Comparison of ENCODE assay signal across 22 cellular contexts in the genomic region with DNA sequence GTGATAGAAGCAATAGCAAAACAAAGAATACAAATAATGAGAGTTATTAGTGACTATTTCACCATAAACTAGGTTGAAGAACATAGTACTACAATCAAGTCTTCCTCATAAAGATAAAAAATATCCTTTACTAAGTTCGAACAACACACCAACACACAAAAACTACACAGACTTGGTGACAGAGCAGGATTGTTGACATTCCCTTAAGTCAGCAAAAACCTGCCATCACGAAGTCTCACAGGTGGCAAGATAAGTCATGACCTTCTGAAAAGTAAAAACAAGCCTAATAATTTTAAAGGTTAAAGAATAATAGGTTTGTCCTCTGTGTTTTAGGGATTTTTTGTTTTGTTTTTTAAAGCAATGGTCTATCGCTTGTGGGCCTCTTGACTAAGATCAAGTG.
A peak's percentile ranks its signal among the peaks of the same experiment; 100 is the strongest.
DNase-seq lines count a peak whose midpoint lies in the region; ATAC-seq, FAIRE-seq and TF ChIP-seq lines count a peak whose summit lies in the region.
"Had no signal": no experiment of that assay in that cellular context is flagged by ENCODE, and none has a peak within 500 bp of the region (broad histone marks: within the 10 kb centered on the region; RNA-seq: fewer than 3 reads in every experiment).

No MANE protein-coding gene starts in this region.

- no peak for TF ChIP-seq RAD21 in HepG2 (CRISPR knock-in tag; IDR thresholded peaks at IDR 0.05)
- no peak for TF ChIP-seq RAD21 in K562 (CRISPR knock-in tag; conservative IDR thresholded peaks at IDR 0.05 in 1 of 2, IDR thresholded peaks at IDR 0.05 in 1 of 2)

- no peak overlapping the region for H3K27ac Mint-ChIP-seq in chondrocyte (ENCODE audit: unreplicated experiment)
- H3K27ac Mint-ChIP-seq: CD4-positive, CD25-positive, alpha-beta regulatory T cell; CD8-positive, alpha-beta T cell had no signal

- H3K27me3 ChIP-seq in HepG2 (ENCODE audit: control insufficient read depth in 1 of 2, insufficient read depth in 2 of 2, low read length in 2 of 2) (no peaks in the 10 kb centered on the region; a peak in 1 of 5 replicates), right lobe of liver (no peaks in the 10 kb centered on the region), K562 (ENCODE audit: control insufficient read depth in 2 of 2, insufficient read depth in 2 of 2, low read length in 2 of 2) (no peaks in the 10 kb centered on the region), layer of hippocampus (ENCODE audit: control insufficient read depth, insufficient read depth, low read length) (no peaks in the 10 kb centered on the region)

- no peak for ATAC-seq in HepG2
- no peak for ATAC-seq in right lobe of liver
- ATAC-seq in K562 = no peak
- ATAC-seq in GM18520 (IDR thresholded peaks at IDR 0.05; ENCODE audit: unreplicated experiment) = no peak
- ATAC-seq: CD8-positive, alpha-beta T cell had no signal

- H3K27me3 Mint-ChIP-seq in chondrocyte (ENCODE audit: low read depth) = peaks cover 16% of the 10 kb centered on the region
- H3K27me3 Mint-ChIP-seq: CD4-positive, CD25-positive, alpha-beta regulatory T cell had no signal

- peaks cover 3% of the 10 kb centered on the region for H3K9me3 Mint-ChIP-seq in chondrocyte (ENCODE audit: low read depth)
- H3K9me3 Mint-ChIP-seq: CD8-positive, alpha-beta T cell had no signal

- TF ChIP-seq CTCF in HepG2 (CRISPR knock-in tag; IDR thresholded peaks at IDR 0.05) = no peak
- no peak for TF ChIP-seq CTCF in right lobe of liver (IDR thresholded peaks at IDR 0.05)
- no peak for TF ChIP-seq CTCF in K562 (IDR thresholded peaks at IDR 0.05 in 2 of 3, conservative IDR thresholded peaks at IDR 0.05 in 1 of 3; ENCODE audit: insufficient read depth in 2 of 3, low read depth in 1 of 3, low read length in 3 of 3)
- TF ChIP-seq CTCF in chondrocyte (IDR thresholded peaks at IDR 0.05) = no peak

- no peak overlapping the region for H3K4me3 Mint-ChIP-seq in chondrocyte (ENCODE audit: unreplicated experiment)
- H3K4me3 Mint-ChIP-seq: CD4-positive, CD25-positive, alpha-beta regulatory T cell; CD8-positive, alpha-beta T cell had no signal

- intact Hi-C loops in HepG2 (cut with micrococcal nuclease; ENCODE audit: unreplicated experiment) (no loop called here), right lobe of liver (cut with DNase I) (no loop called here), K562 (cut with micrococcal nuclease) (no loop called here), head of caudate nucleus (cut with DNase I) (no loop called here)

- TF ChIP-seq EP300 in HepG2 (IDR thresholded peaks at IDR 0.05; ENCODE audit: low read depth in 2 of 2, low read length in 2 of 2) (no peak), HepG2 (CRISPR knock-in tag; IDR thresholded peaks at IDR 0.05; ENCODE audit: borderline replicate concordance) (no peak), K562 (IDR thresholded peaks at IDR 0.05; ENCODE audit: low read length) (no peak)

- H3K79me2 ChIP-seq in HepG2 (ENCODE audit: insufficient read depth, low read length) (no peaks in the 10 kb centered on the region), K562 (ENCODE audit: control insufficient read depth, insufficient read depth, low read length) (no peaks in the 10 kb centered on the region)

- H2AFZ ChIP-seq in HepG2 (ENCODE audit: low read length) = no peak overlapping the region
- H2AFZ ChIP-seq in K562 (ENCODE audit: low read depth, low read length) = no peak overlapping the region
- H2AFZ ChIP-seq: GM23248 had no signal

- H3K36me3 ChIP-seq in HepG2 (replicated peaks in 1 of 2; ENCODE audit: control insufficient read depth in 1 of 2, insufficient read depth in 2 of 2, low read length in 2 of 2) = no peaks in the 10 kb centered on the region
- no peaks in the 10 kb centered on the region for H3K36me3 ChIP-seq in right lobe of liver
- no peaks in the 10 kb centered on the region for H3K36me3 ChIP-seq in K562 (ENCODE audit: control insufficient read depth, insufficient read depth, low read length)

- TF ChIP-seq POLR2A in HepG2 (IDR thresholded peaks at IDR 0.05; ENCODE audit: insufficient read depth in 1 of 2, low read depth in 2 of 2, low read length in 2 of 2) = no peak
- no peak for TF ChIP-seq POLR2A in right lobe of liver (IDR thresholded peaks at IDR 0.05)
- TF ChIP-seq POLR2A in K562 (conservative IDR thresholded peaks at IDR 0.05) = no peak

- DNase-seq in HepG2 (ENCODE audit: low spot score) = no peak
- no peak for DNase-seq in right lobe of liver
- DNase-seq in K562 (ENCODE audit: extremely low read depth in 1 of 4, low spot score in 3 of 4) = no peak
- no peak for DNase-seq in chondrocyte (ENCODE audit: low spot score)
- DNase-seq in GM19240 (ENCODE audit: insufficient read length, low spot score) = no peak
- no peak for DNase-seq in head of caudate nucleus
- DNase-seq: ACHN; C1 segment of cervical spinal cord; Caco-2; CD4-positive, CD25-positive, alpha-beta regulatory T cell; CD8-positive, alpha-beta T cell; DMS153; DND-41; GM23248; H7; HCEC 1CT had no signal

- H3K4me3 ChIP-seq in HepG2 (replicated peaks in 1 of 3; ENCODE audit: insufficient read depth in 1 of 3, low read depth in 2 of 3, low read length in 3 of 3) (no peak overlapping the region), right lobe of liver (no peak overlapping the region), K562 (no peak overlapping the region)
- H3K4me3 ChIP-seq: GM23248 had no signal

- H3K27ac ChIP-seq in HepG2 (ENCODE audit: extremely low read length, insufficient read depth, low read length) = no peak overlapping the region
- no peak overlapping the region for H3K27ac ChIP-seq in right lobe of liver
- H3K27ac ChIP-seq in K562 (ENCODE audit: extremely low read depth, low read depth, low read length) = no peak overlapping the region
- H3K27ac ChIP-seq in layer of hippocampus (ENCODE audit: low read depth, low read length) = peak overlapping the region; percentile 22
- H3K27ac ChIP-seq: 22Rv1, GM23248 had no signal

- FAIRE-seq in HepG2 (lab: Jason Lieb, UNC) (peak; percentile 30), K562 (lab: Jason Lieb, UNC) (no peak)
- FAIRE-seq: A204.1, G401.6, GM12892 had no signal

- no peaks in the 10 kb centered on the region for H3K4me1 ChIP-seq in HepG2 (ENCODE audit: insufficient read depth, low read length)
- no peaks in the 10 kb centered on the region for H3K4me1 ChIP-seq in right lobe of liver
- H3K4me1 ChIP-seq in K562 (replicated peaks in 1 of 2; ENCODE audit: control insufficient read depth in 2 of 2, insufficient read depth in 2 of 2, low read length in 2 of 2) = no peaks in the 10 kb centered on the region

- in situ Hi-C loops in HepG2 (cut with HindIII; ENCODE audit: extremely low pct_ligation_motif_present, low pct_unique_long_range_greater_than_20kb) (no loop called here), K562 (cut with MboI) (no loop called here)

- no peaks in the 10 kb centered on the region for H4K20me1 ChIP-seq in HepG2 (ENCODE audit: insufficient read depth, low read length)
- H4K20me1 ChIP-seq in K562 (replicated peaks; ENCODE audit: control insufficient read depth, insufficient read depth, low read length) = no peaks in the 10 kb centered on the region

- CTCF ChIA-PET in HepG2 (lab: Yijun Ruan, JAX; ENCODE audit: low intra/inter-chr PET ratio, low total read pairs) (no interaction called here), K562 (lab: Yijun Ruan, JAX; ENCODE audit: low intra/inter-chr PET ratio) (no interaction called here)

- H3K36me3 Mint-ChIP-seq in chondrocyte (ENCODE audit: low read depth) = peaks cover 3% of the 10 kb centered on the region
- H3K36me3 Mint-ChIP-seq: CD8-positive, alpha-beta T cell had no signal

- no peak overlapping the region for H3K9ac ChIP-seq in HepG2 (ENCODE audit: insufficient read depth, low read depth, low read length)
- no peak overlapping the region for H3K9ac ChIP-seq in K562 (ENCODE audit: insufficient read depth in 1 of 2, low read depth in 2 of 2, low read length in 2 of 2)
- H3K9ac ChIP-seq: GM23248 had no signal

- H3K4me1 Mint-ChIP-seq in chondrocyte (ENCODE audit: low read depth) = peaks cover 12% of the 10 kb centered on the region
- H3K4me1 Mint-ChIP-seq: CD4-positive, CD25-positive, alpha-beta regulatory T cell had no signal

- no peaks in the 10 kb centered on the region for H3K9me1 ChIP-seq in K562 (ENCODE audit: control insufficient read depth, insufficient read depth, low read length)

- POLR2A ChIA-PET in HepG2 (lab: Yijun Ruan, JAX) = no interaction called here
- POLR2A ChIA-PET in K562 (lab: Yijun Ruan, JAX) = interaction anchor here (0.9 kb wide), 1 partner anchor 12 kb away, joined by 4 read pairs; no protein-coding TSS in a partner anchor

- H3K4me2 ChIP-seq in HepG2 (ENCODE audit: low read depth, low read length) (no peak overlapping the region), K562 (ENCODE audit: insufficient read depth, low read length) (no peak overlapping the region)

- BruUV-seq in HepG2 (replicated peaks; lab: Mats Ljungman, UMichigan) (no TSS peak), K562 (replicated peaks; lab: Mats Ljungman, UMichigan) (no TSS peak)

- H3K9me3 ChIP-seq in HepG2 (ENCODE audit: low read length) (no peaks in the 10 kb centered on the region), right lobe of liver (no peaks in the 10 kb centered on the region), K562 (replicated peaks; ENCODE audit: control insufficient read depth, insufficient read depth, low read depth, low read length) (no peaks in the 10 kb centered on the region)
- H3K9me3 ChIP-seq: Caco-2 had no signal

- WGBS in HepG2 (ENCODE audit: low lambda C conversion rate) = 10% methylated on average over 3 of the region's 3 CpGs
- 56% methylated on average over 3 of the region's 3 CpGs for WGBS in right lobe of liver (ENCODE audit: insufficient coverage, low coverage, low lambda C conversion rate, missing lambda C conversion rate)
- WGBS in K562 (ENCODE audit: insufficient coverage, low coverage, missing lambda C conversion rate) = 2% methylated on average over 3 of the region's 3 CpGs

TF ChIP-seq in HepG2, 621 proteins besides CTCF, POLR2A, EP300 and RAD21 (continues in another document):
- TF ChIP-seq MAFK (conservative IDR thresholded peaks at IDR 0.05 in 1 of 2, IDR thresholded peaks at IDR 0.05 in 1 of 2; ENCODE audit: low read length in 2 of 2) = peak; percentile 96 to 97
- TF ChIP-seq MIER2 (CRISPR knock-in tag; IDR thresholded peaks at IDR 0.05) = no peak
- TF ChIP-seq MAFF (IDR thresholded peaks at IDR 0.05; ENCODE audit: low read depth, low read length) = peak; percentile 94

TF ChIP-seq in K562, 482 proteins besides CTCF, POLR2A, EP300 and RAD21:
- TF ChIP-seq, protein P1, sequence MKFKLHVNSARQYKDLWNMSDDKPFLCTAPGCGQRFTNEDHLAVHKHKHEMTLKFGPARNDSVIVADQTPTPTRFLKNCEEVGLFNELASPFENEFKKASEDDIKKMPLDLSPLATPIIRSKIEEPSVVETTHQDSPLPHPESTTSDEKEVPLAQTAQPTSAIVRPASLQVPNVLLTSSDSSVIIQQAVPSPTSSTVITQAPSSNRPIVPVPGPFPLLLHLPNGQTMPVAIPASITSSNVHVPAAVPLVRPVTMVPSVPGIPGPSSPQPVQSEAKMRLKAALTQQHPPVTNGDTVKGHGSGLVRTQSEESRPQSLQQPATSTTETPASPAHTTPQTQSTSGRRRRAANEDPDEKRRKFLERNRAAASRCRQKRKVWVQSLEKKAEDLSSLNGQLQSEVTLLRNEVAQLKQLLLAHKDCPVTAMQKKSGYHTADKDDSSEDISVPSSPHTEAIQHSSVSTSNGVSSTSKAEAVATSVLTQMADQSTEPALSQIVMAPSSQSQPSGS (CRISPR knock-in tag; IDR thresholded peaks at IDR 0.05) = no peak
- 0 out of 2 replicates have a peak, but pooled peaks have one; percentile 9 for TF ChIP-seq ZNF316 (IDR thresholded peaks at IDR 0.05)
